Comparison of ENCODE assay signal across 13 cellular contexts in genomic region chr13:67036694-67037093, GRCh38.
"Had no signal": no experiment of that assay in that cellular context is flagged by ENCODE, and none has a peak within 500 bp of the region (broad histone marks: within the 10 kb centered on the region; RNA-seq: fewer than 3 reads in every experiment).

No MANE protein-coding gene starts in this region.

- H3K36me3 ChIP-seq: brain microvascular endothelial cell, left ventricle myocardium inferior, pancreas, stomach, tibial artery, vagina had no signal

- H3K9me3 Mint-ChIP-seq: activated naive CD4-positive, alpha-beta T cell treated with anti-CD3 and anti-CD28 coated beads, Interleukin-2, amount 50 U/mL, for 24 hours had no signal

- H3K27ac Mint-ChIP-seq: activated naive CD4-positive, alpha-beta T cell treated with anti-CD3 and anti-CD28 coated beads, Interleukin-2, amount 50 U/mL, for 24 hours had no signal

- H3K27ac ChIP-seq: brain microvascular endothelial cell, left ventricle myocardium inferior, pancreas, stomach, tibial artery, vagina had no signal

- H3K9me3 ChIP-seq: left ventricle myocardium inferior, pancreas, stomach, tibial artery, vagina had no signal

- H3K4me3 ChIP-seq: left ventricle myocardium inferior, pancreas, stomach, tibial artery, vagina had no signal

- H3K4me1 Mint-ChIP-seq: activated naive CD4-positive, alpha-beta T cell treated with anti-CD3 and anti-CD28 coated beads, Interleukin-2, amount 50 U/mL, for 24 hours had no signal

- H3K4me1 ChIP-seq: left ventricle myocardium inferior, pancreas, stomach, tibial artery, vagina had no signal

- H3K36me3 Mint-ChIP-seq: activated naive CD4-positive, alpha-beta T cell treated with anti-CD3 and anti-CD28 coated beads, Interleukin-2, amount 50 U/mL, for 24 hours had no signal

- H3K4me3 Mint-ChIP-seq: activated naive CD4-positive, alpha-beta T cell treated with anti-CD3 and anti-CD28 coated beads, Interleukin-2, amount 50 U/mL, for 24 hours had no signal

- H3K27me3 ChIP-seq: brain microvascular endothelial cell, stomach, tibial artery, vagina had no signal

- H3K27me3 Mint-ChIP-seq: activated naive CD4-positive, alpha-beta T cell treated with anti-CD3 and anti-CD28 coated beads, Interleukin-2, amount 50 U/mL, for 24 hours had no signal

- DNase-seq: activated CD4-positive, CD25-positive, alpha-beta regulatory T cell; activated T-cell treated with anti-CD3 and anti-CD28 coated beads, Interleukin-2, amount 50 U/mL, for 1 hour; amniotic stem cell; brain microvascular endothelial cell; cerebellar nuclear complex; islet precursor cell; left ventricle myocardium inferior; pancreas; stimulated activated CD4-positive, alpha-beta T cell treated with anti-CD3 and anti-CD28 coated beads, Interleukin-4, amount 100 ng/mL, for 4 hours; stomach; tibial artery had no signal
